Comparison of ENCODE assay signal across 37 cellular contexts in genomic region chr12:95253386-95253785, GRCh38.
"Had no signal": no experiment of that assay in that cellular context is flagged by ENCODE, and none has a peak within 500 bp of the region (broad histone marks: within the 10 kb centered on the region; RNA-seq: fewer than 3 reads in every experiment).

No MANE protein-coding gene starts in this region.

- H3K27me3 Mint-ChIP-seq: activated B cell treated with CpG ODN at 0.5 μM for 24 hours; activated CD4-positive, alpha-beta memory T cell treated with anti-CD3 and anti-CD28 coated beads, Interleukin-2, amount 10 ng/mL, durations not matched to agents 7 days and 5 days; activated CD8-positive, alpha-beta memory T cell treated with anti-CD3 and anti-CD28 coated beads, Interleukin-2, amount 10 ng/mL, durations not matched to agents 7 days and 5 days; activated naive CD4-positive, alpha-beta T cell treated with anti-CD3 and anti-CD28 coated beads, Interleukin-2, amount 10 ng/mL, durations not matched to agents 7 days and 5 days; activated naive CD8-positive, alpha-beta T cell; activated naive CD8-positive, alpha-beta T cell treated with anti-CD3 and anti-CD28 coated beads, Interleukin-2, amount 50 U/mL, for 24 hours; brain; T-cell had no signal

- H3K27ac ChIP-seq: Peyer's patch, SJSA1, VCaP had no signal

- H3K9me3 Mint-ChIP-seq: activated B cell treated with CpG ODN at 0.5 μM for 24 hours; activated CD4-positive, alpha-beta memory T cell treated with anti-CD3 and anti-CD28 coated beads, Interleukin-2, amount 10 ng/mL, durations not matched to agents 7 days and 5 days; activated naive CD4-positive, alpha-beta T cell treated with anti-CD3 and anti-CD28 coated beads, Interleukin-2, amount 10 ng/mL, durations not matched to agents 7 days and 5 days; activated naive CD8-positive, alpha-beta T cell treated with anti-CD3 and anti-CD28 coated beads, Interleukin-2, amount 50 U/mL, for 24 hours; brain; T-cell had no signal

- H3K9me3 ChIP-seq: MG63, Peyer's patch, SJSA1, SK-N-SH had no signal

- H3K27me3 ChIP-seq: MG63, Peyer's patch, SJSA1 had no signal

- H3K4me3 Mint-ChIP-seq: activated B cell treated with CpG ODN at 0.5 μM for 24 hours; activated CD4-positive, alpha-beta memory T cell treated with anti-CD3 and anti-CD28 coated beads, Interleukin-2, amount 10 ng/mL, durations not matched to agents 7 days and 5 days; activated CD8-positive, alpha-beta memory T cell treated with anti-CD3 and anti-CD28 coated beads, Interleukin-2, amount 10 ng/mL, durations not matched to agents 7 days and 5 days; activated naive CD4-positive, alpha-beta T cell treated with anti-CD3 and anti-CD28 coated beads, Interleukin-2, amount 10 ng/mL, durations not matched to agents 7 days and 5 days; activated naive CD8-positive, alpha-beta T cell; activated naive CD8-positive, alpha-beta T cell treated with anti-CD3 and anti-CD28 coated beads, Interleukin-2, amount 50 U/mL, for 24 hours; brain; T-cell had no signal

- H3K27ac Mint-ChIP-seq: activated B cell treated with CpG ODN at 0.5 μM for 24 hours; activated CD4-positive, alpha-beta memory T cell treated with anti-CD3 and anti-CD28 coated beads, Interleukin-2, amount 10 ng/mL, durations not matched to agents 7 days and 5 days; activated CD8-positive, alpha-beta memory T cell treated with anti-CD3 and anti-CD28 coated beads, Interleukin-2, amount 10 ng/mL, durations not matched to agents 7 days and 5 days; activated naive CD4-positive, alpha-beta T cell treated with anti-CD3 and anti-CD28 coated beads, Interleukin-2, amount 10 ng/mL, durations not matched to agents 7 days and 5 days; activated naive CD8-positive, alpha-beta T cell; activated naive CD8-positive, alpha-beta T cell treated with anti-CD3 and anti-CD28 coated beads, Interleukin-2, amount 50 U/mL, for 24 hours; T-cell had no signal

- DNase-seq: activated B cell treated with CpG ODN at 0.5 μM for 24 hours; activated CD4-positive, alpha-beta memory T cell treated with anti-CD3 and anti-CD28 coated beads, Interleukin-2, amount 10 ng/mL, durations not matched to agents 7 days and 5 days; activated CD4-positive, alpha-beta T cell treated with anti-CD3 and anti-CD28 coated beads for 1 hour; activated CD4-positive, alpha-beta T cell treated with anti-CD3 and anti-CD28 coated beads for 48 hours; activated CD8-positive, alpha-beta memory T cell treated with anti-CD3 and anti-CD28 coated beads for 24 hours; activated CD8-positive, alpha-beta memory T cell treated with anti-CD3 and anti-CD28 coated beads, Interleukin-2, amount 10 ng/mL, durations not matched to agents 7 days and 5 days; activated CD8-positive, alpha-beta memory T cell treated with anti-CD3 and anti-CD28 coated beads, Interleukin-2, amount 50 U/mL, for 48 hours; activated effector memory CD4-positive, alpha-beta T cell treated with Interleukin-2 at 50 U/mL for 16 hours; activated naive CD4-positive, alpha-beta T cell treated with anti-CD3 and anti-CD28 coated beads, Interleukin-2, amount 10 ng/mL, durations not matched to agents 7 days and 5 days; activated naive CD8-positive, alpha-beta T cell treated with anti-CD3 and anti-CD28 coated beads, Interleukin-2, amount 50 U/mL, for 24 hours; activated T-cell treated with anti-CD3 and anti-CD28 coated beads, Interleukin-2, amount 50 U/mL, for 48 hours; anterior cingulate cortex; caudate nucleus; Karpas-422; KBM-7; MG63; NCI-H1048; NCI-H1105 treated with DMSO at 0.1 percent for 48 hours; NCI-H1436; NCI-H1694; NCI-H1930; NCI-H2081 treated with DMSO at 0.1 percent for 48 hours; NCI-H345; NCI-H524 treated with DMSO at 0.1 percent for 48 hours; NK-92 treated with Interleukin-12 subunit alpha and Interleukin-12 subunit beta, amount 100 ng/mL, for 24 hours; PC-3; Peyer's patch; RPMI8226; SHP77 treated with DMSO at 0.1 percent for 48 hours; SK-N-SH; T-cell; T-helper 2 cell; T-helper 9 cell had no signal

- ATAC-seq: activated CD8-positive, alpha-beta memory T cell treated with anti-CD3 and anti-CD28 coated beads, Interleukin-2, amount 10 ng/mL, durations not matched to agents 7 days and 5 days; activated naive CD8-positive, alpha-beta T cell treated with anti-CD3 and anti-CD28 coated beads, Interleukin-2, amount 50 U/mL, for 24 hours; PC-3; T-cell had no signal

- H3K4me3 ChIP-seq: MG63, Peyer's patch, SJSA1 had no signal

- H3K4me1 Mint-ChIP-seq: activated CD4-positive, alpha-beta memory T cell treated with anti-CD3 and anti-CD28 coated beads, Interleukin-2, amount 10 ng/mL, durations not matched to agents 7 days and 5 days; activated naive CD4-positive, alpha-beta T cell treated with anti-CD3 and anti-CD28 coated beads, Interleukin-2, amount 10 ng/mL, durations not matched to agents 7 days and 5 days; activated naive CD8-positive, alpha-beta T cell treated with anti-CD3 and anti-CD28 coated beads, Interleukin-2, amount 50 U/mL, for 24 hours had no signal
